Comparison of ENCODE assay signal across 22 cellular contexts in genomic region chrX:48560681-48561080, GRCh38. TPM values are rescaled to one million over a fixed set of nuclear protein-coding genes. Genes with fewer than 3 reads are reported as not detected.
A peak's percentile ranks its signal among the peaks of the same experiment; 100 is the strongest.
DNase-seq lines count a peak whose midpoint lies in the region; ATAC-seq and TF ChIP-seq lines count a peak whose summit lies in the region.
"Had no signal": no experiment of that assay in that cellular context is flagged by ENCODE, and none has a peak within 500 bp of the region (broad histone marks: within the 10 kb centered on the region; RNA-seq: fewer than 3 reads in every experiment).

No MANE protein-coding gene starts in this region.

- H3K27ac ChIP-seq in RWPE1 (peak overlapping the region; percentile 31), mesenchymal stem cell (ENCODE audit: low read length, poor library complexity, severe bottlenecking) (no peak overlapping the region)
- H3K27ac ChIP-seq: A549; BLaER1 treated with 17β-estradiol and CSF1 and Interleukin-3, amounts not matched to agents 10 nM and 100 nM; GM23248 had no signal

- H3K36me3 Mint-ChIP-seq in activated T-cell treated with anti-CD3 and anti-CD28 coated beads, Interleukin-2, amount 50 U/mL, for 24 hours (ENCODE audit: low read depth) = peaks cover 63% of the 10 kb centered on the region

- no peaks in the 10 kb centered on the region for H3K9me3 ChIP-seq in mesenchymal stem cell (ENCODE audit: control insufficient read depth, low read length)
- H3K9me3 ChIP-seq: A549; BE2C; BLaER1 treated with 17β-estradiol and CSF1 and Interleukin-3, amounts not matched to agents 10 nM and 100 nM had no signal

- no peak overlapping the region for H2BK12ac ChIP-seq in mesenchymal stem cell (ENCODE audit: low read length in 2 of 2)

- no peaks in the 10 kb centered on the region for H3K4me1 ChIP-seq in mesenchymal stem cell (ENCODE audit: control insufficient read depth, insufficient read depth, low read depth, low read length)
- H3K4me1 ChIP-seq: A549; BE2C; BLaER1 treated with 17β-estradiol and CSF1 and Interleukin-3, amounts not matched to agents 10 nM and 100 nM had no signal

- H3K27ac Mint-ChIP-seq in activated T-cell treated with anti-CD3 and anti-CD28 coated beads, Interleukin-2, amount 50 U/mL, for 24 hours = peak overlapping the region; percentile 44
- H3K27ac Mint-ChIP-seq: CD14-positive monocyte; CD4-positive, alpha-beta T cell; H9 had no signal

- H3K18ac ChIP-seq in mesenchymal stem cell (ENCODE audit: low read depth in 1 of 2, low read length in 2 of 2) = no peak overlapping the region

- no peak overlapping the region for H2AFZ ChIP-seq in mesenchymal stem cell (ENCODE audit: low read depth, low read length)
- H2AFZ ChIP-seq: GM23248 had no signal

- no peak overlapping the region for H3K14ac ChIP-seq in mesenchymal stem cell (ENCODE audit: low read length in 2 of 2)

- no peak overlapping the region for H3K4me3 ChIP-seq in mesenchymal stem cell (ENCODE audit: insufficient read depth in 1 of 2, low read depth in 1 of 2, low read length in 2 of 2)
- H3K4me3 ChIP-seq: A549; BLaER1 treated with 17β-estradiol and CSF1 and Interleukin-3, amounts not matched to agents 10 nM and 100 nM; GM23248 had no signal

- peaks cover 10% of the 10 kb centered on the region for H3K27me3 Mint-ChIP-seq in activated T-cell treated with anti-CD3 and anti-CD28 coated beads, Interleukin-2, amount 50 U/mL, for 24 hours
- H3K27me3 Mint-ChIP-seq: CD4-positive, alpha-beta T cell had no signal

- 98% methylated on average over 11 of the region's 12 CpGs for WGBS in mesenchymal stem cell

- no peaks in the 10 kb centered on the region for H3K27me3 ChIP-seq in mesenchymal stem cell (ENCODE audit: control insufficient read depth in 1 of 2, insufficient read depth in 1 of 2, low read length in 2 of 2)
- H3K27me3 ChIP-seq: BE2C had no signal

- CTCF ChIA-PET in RWPE1 (lab: Yijun Ruan, JAX) = no interaction called here

- no peak overlapping the region for H3K9ac ChIP-seq in mesenchymal stem cell (ENCODE audit: low read length)
- H3K9ac ChIP-seq: BLaER1 treated with 17β-estradiol and CSF1 and Interleukin-3, amounts not matched to agents 10 nM and 100 nM; GM23248 had no signal

- H3K4ac ChIP-seq in mesenchymal stem cell (ENCODE audit: low read depth in 1 of 2, low read length in 2 of 2) = no peak overlapping the region

- H3K79me1 ChIP-seq in mesenchymal stem cell (replicated peaks; ENCODE audit: low read length, poor library complexity, severe bottlenecking) = peaks cover 9% of the 10 kb centered on the region

- no peak overlapping the region for H2BK5ac ChIP-seq in mesenchymal stem cell (ENCODE audit: low read depth, low read length, poor library complexity, severe bottlenecking)

- POLR2A ChIA-PET in RWPE1 (lab: Yijun Ruan, JAX; ENCODE audit: low non-redundant PET) = no interaction called here

- H4K91ac ChIP-seq in mesenchymal stem cell (ENCODE audit: low read length) = no peak overlapping the region

- no peaks in the 10 kb centered on the region for H3K9me3 Mint-ChIP-seq in activated T-cell treated with anti-CD3 and anti-CD28 coated beads, Interleukin-2, amount 50 U/mL, for 24 hours
- H3K9me3 Mint-ChIP-seq: CD4-positive, alpha-beta T cell; CD8-positive, alpha-beta memory T cell had no signal

- no peak for TF ChIP-seq POLR2A in GM18505 (IDR thresholded peaks at IDR 0.05; ENCODE audit: borderline replicate concordance, extremely low read depth, insufficient read depth, insufficient read length)

- no peak for TF ChIP-seq CTCF in RWPE1 (conservative IDR thresholded peaks at IDR 0.05; ENCODE audit: low read depth)

- H3K4me1 Mint-ChIP-seq in activated T-cell treated with anti-CD3 and anti-CD28 coated beads, Interleukin-2, amount 50 U/mL, for 24 hours (ENCODE audit: low read depth) = peaks cover 6% of the 10 kb centered on the region
- H3K4me1 Mint-ChIP-seq: CD14-positive monocyte, H9 had no signal

- H3K4me3 Mint-ChIP-seq in activated T-cell treated with anti-CD3 and anti-CD28 coated beads, Interleukin-2, amount 50 U/mL, for 24 hours = no peak overlapping the region
- H3K4me3 Mint-ChIP-seq: CD14-positive monocyte; CD4-positive, alpha-beta T cell; CD8-positive, alpha-beta memory T cell; H9 had no signal

- no peak overlapping the region for H2BK120ac ChIP-seq in mesenchymal stem cell (ENCODE audit: low read depth, low read length)

- no peak overlapping the region for H2AK5ac ChIP-seq in mesenchymal stem cell (ENCODE audit: low read length, severe bottlenecking)

- no peak for ATAC-seq in GM18505 (IDR thresholded peaks at IDR 0.05; ENCODE audit: unreplicated experiment)
- ATAC-seq in HG03039 (IDR thresholded peaks at IDR 0.05; ENCODE audit: unreplicated experiment) = no peak
- ATAC-seq: A549, HCT116 had no signal

- H3K4me2 ChIP-seq in mesenchymal stem cell (ENCODE audit: low read length, poor library complexity, severe bottlenecking) = no peak overlapping the region
- H3K4me2 ChIP-seq: A549; BLaER1 treated with 17β-estradiol and CSF1 and Interleukin-3, amounts not matched to agents 10 nM and 100 nM had no signal

- no peak for DNase-seq in activated T-cell treated with anti-CD3 and anti-CD28 coated beads, Interleukin-2, amount 50 U/mL, for 24 hours
- no peak for DNase-seq in activated T-cell treated with anti-CD3 and anti-CD28 coated beads, Interleukin-2, amount 50 U/mL, for 48 hours
- DNase-seq in RWPE1 (ENCODE audit: low spot score) (no peak), mesenchymal stem cell (no peak), NCI-H510A treated with DMSO at 0.1 percent for 48 hours (lab: John Stamatoyannopoulos, UW) (no peak)
- DNase-seq: 8988T; ACHN; AML-193; BE2C; CD4-positive, alpha-beta T cell; CD8-positive, alpha-beta memory T cell; DMS 273 treated with DMSO at 0.1 percent for 48 hours; DMS79 treated with DMSO at 0.1 percent for 48 hours; GF-D8; GM23248; H9 had no signal

- peaks cover 32 to 36% of the 10 kb centered on the region in 2 experiments for H3K36me3 ChIP-seq in mesenchymal stem cell (ENCODE audit: control insufficient read depth in 1 of 2, insufficient read depth in 2 of 2, low read depth in 1 of 2, low read length in 2 of 2)

- peak overlapping the region; percentile 17 for H4K8ac ChIP-seq in mesenchymal stem cell (ENCODE audit: low read length)

- no peak overlapping the region for H2BK15ac ChIP-seq in mesenchymal stem cell (ENCODE audit: low read depth, poor library complexity, severe bottlenecking)

- H3K23ac ChIP-seq in mesenchymal stem cell (ENCODE audit: low read length in 2 of 2) = no peak overlapping the region

RNA-seq across cellular contexts. Expression of gene RBM3, which starts 13.6 kb away (rescaled TPM):
- polyA plus RNA-seq in mesenchymal stem cell (2013, experiment 1 of 2) = 429 TPM
- polyA plus RNA-seq in mesenchymal stem cell (2013, experiment 2 of 2) = 434 TPM

RNA-seq across cellular contexts. Expression of gene TBC1D25, which starts 21.2 kb away (rescaled TPM):
- polyA plus RNA-seq in mesenchymal stem cell (2013, experiment 1 of 2) = 11.5 TPM
- 12.4 TPM for polyA plus RNA-seq in mesenchymal stem cell (2013, experiment 2 of 2)

RNA-seq across cellular contexts. Expression of gene WDR13, which starts 36.6 kb away (rescaled TPM):
- polyA plus RNA-seq in mesenchymal stem cell (2013, experiment 1 of 2) = 43.9 TPM
- polyA plus RNA-seq in mesenchymal stem cell (2013, experiment 2 of 2) = 40.9 TPM

RNA-seq across cellular contexts. Expression of gene EBP, which starts 39.1 kb away (rescaled TPM):
- polyA plus RNA-seq in mesenchymal stem cell (2013, experiment 1 of 2) = 98.9 TPM
- polyA plus RNA-seq in mesenchymal stem cell (2013, experiment 2 of 2) = 97.3 TPM

RNA-seq across cellular contexts. Expression of gene PORCN, which starts 51.9 kb away (rescaled TPM):
- 12.1 TPM for polyA plus RNA-seq in mesenchymal stem cell (2013, experiment 1 of 2)
- 12.5 TPM for polyA plus RNA-seq in mesenchymal stem cell (2013, experiment 2 of 2)
